ENCODE assay signal across 1 cellular context in genomic region chr12:57632369-57632897, GRCh38.
A peak's percentile ranks its signal among the peaks of the same experiment; 100 is the strongest.
TF ChIP-seq lines count a peak whose summit lies in the region.

No MANE protein-coding gene starts in this region.

TF ChIP-seq in HepG2, 621 proteins besides CTCF, POLR2A, EP300 and RAD21 (continued from another document):
- TF ChIP-seq, protein P1, sequence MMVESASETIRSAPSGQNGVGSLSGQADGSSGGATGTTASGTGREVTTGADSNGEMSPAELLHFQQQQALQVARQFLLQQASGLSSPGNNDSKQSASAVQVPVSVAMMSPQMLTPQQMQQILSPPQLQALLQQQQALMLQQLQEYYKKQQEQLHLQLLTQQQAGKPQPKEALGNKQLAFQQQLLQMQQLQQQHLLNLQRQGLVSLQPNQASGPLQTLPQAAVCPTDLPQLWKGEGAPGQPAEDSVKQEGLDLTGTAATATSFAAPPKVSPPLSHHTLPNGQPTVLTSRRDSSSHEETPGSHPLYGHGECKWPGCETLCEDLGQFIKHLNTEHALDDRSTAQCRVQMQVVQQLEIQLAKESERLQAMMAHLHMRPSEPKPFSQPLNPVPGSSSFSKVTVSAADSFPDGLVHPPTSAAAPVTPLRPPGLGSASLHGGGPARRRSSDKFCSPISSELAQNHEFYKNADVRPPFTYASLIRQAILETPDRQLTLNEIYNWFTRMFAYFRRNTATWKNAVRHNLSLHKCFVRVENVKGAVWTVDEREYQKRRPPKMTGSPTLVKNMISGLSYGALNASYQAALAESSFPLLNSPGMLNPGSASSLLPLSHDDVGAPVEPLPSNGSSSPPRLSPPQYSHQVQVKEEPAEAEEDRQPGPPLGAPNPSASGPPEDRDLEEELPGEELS (CRISPR knock-in tag; IDR thresholded peaks at IDR 0.05): no peak
- TF ChIP-seq WIZ (CRISPR knock-in tag; IDR thresholded peaks at IDR 0.05) (no peak), ZFP62 (CRISPR knock-in tag; IDR thresholded peaks at IDR 0.05) (no peak), ETS1 (CRISPR knock-in tag; IDR thresholded peaks at IDR 0.05) (peak; percentile 26; the same call in 1 of the 2 replicates), ZNF329 (CRISPR knock-in tag; IDR thresholded peaks at IDR 0.05; ENCODE audit: low read depth) (no peak)
